Comparison of ENCODE assay signal across 24 cellular contexts in genomic region chr10:75632750-75633462, GRCh38.
DNase-seq lines count a peak whose midpoint lies in the region; ATAC-seq and TF ChIP-seq lines count a peak whose summit lies in the region.
"Had no signal": no experiment of that assay in that cellular context is flagged by ENCODE, and none has a peak within 500 bp of the region (broad histone marks: within the 10 kb centered on the region; RNA-seq: fewer than 3 reads in every experiment).

No MANE protein-coding gene starts in this region.

- peak overlapping the region in 1 of 2 experiments; percentile 74 for H2BK12ac ChIP-seq in mesenchymal stem cell (ENCODE audit: low read length in 2 of 2)

- no peak overlapping the region for H3K4ac ChIP-seq in mesenchymal stem cell (ENCODE audit: low read depth in 1 of 2, low read length in 2 of 2)

- ATAC-seq in aorta (ENCODE audit: low FRiP score): no peak
- ATAC-seq: left colon; stimulated activated effector memory CD8-positive, alpha-beta T cell treated with anti-CD3 and anti-CD28 coated beads, Interleukin-12 subunit alpha, Interleukin-12 subunit beta, amount 100 ng/mL, for 72 hours had no signal

- CTCF ChIA-PET in HEK293 (lab: Yijun Ruan, JAX): no interaction called here

- no peak overlapping the region for H2BK5ac ChIP-seq in mesenchymal stem cell (ENCODE audit: low read depth, low read length, poor library complexity, severe bottlenecking)

- H3K27me3 ChIP-seq in esophagus squamous epithelium (peaks cover 0 to 4% (median 0%) of the 10 kb centered on the region in 4 donors), mesenchymal stem cell (ENCODE audit: control insufficient read depth in 1 of 2, insufficient read depth in 1 of 2, low read length in 2 of 2) (peaks cover 0 to 9% of the 10 kb centered on the region in 2 experiments), HAP-1 (ENCODE audit: low read depth) (0 out of 2 replicates have a peak, but pooled peaks cover 2% of the 10 kb centered on the region), aorta (ENCODE audit: control insufficient read depth in 1 of 2, insufficient read depth in 2 of 2, low read length in 1 of 2) (no peaks in the 10 kb centered on the region)
- H3K27me3 ChIP-seq: MG63, neutrophil, tibial artery had no signal

- H3K4me1 ChIP-seq in HEK293 (ENCODE audit: control insufficient read depth, insufficient read depth, low read length) (0 out of 2 replicates have a peak, but pooled peaks cover 3% of the 10 kb centered on the region), esophagus squamous epithelium (peaks cover 0 to 15% (median 0%) of the 10 kb centered on the region in 3 donors), mesenchymal stem cell (ENCODE audit: control insufficient read depth, insufficient read depth, low read depth, low read length) (no peaks in the 10 kb centered on the region), HAP-1 (no peaks in the 10 kb centered on the region), aorta (ENCODE audit: control insufficient read depth in 1 of 2, insufficient read depth in 2 of 2, low read length in 2 of 2) (peaks cover 0 to 1% of the 10 kb centered on the region in 2 donors)
- H3K4me1 ChIP-seq: tibial artery had no signal

- H3K4me2 ChIP-seq in mesenchymal stem cell (ENCODE audit: low read length, poor library complexity, severe bottlenecking): no peak overlapping the region

- H3K36me3 ChIP-seq in HEK293 (ENCODE audit: control insufficient read depth in 2 of 2, insufficient read depth in 1 of 2, low read length in 2 of 2) (no peaks in the 10 kb centered on the region), esophagus squamous epithelium (no peaks in the 10 kb centered on the region), mesenchymal stem cell (ENCODE audit: control insufficient read depth in 1 of 2, insufficient read depth in 2 of 2, low read depth in 1 of 2, low read length in 2 of 2) (no peaks in the 10 kb centered on the region), HAP-1 (replicated peaks) (no peaks in the 10 kb centered on the region), aorta (ENCODE audit: control insufficient read depth in 1 of 2, insufficient read depth in 2 of 2, low read length in 1 of 2) (peaks cover 2 to 3% of the 10 kb centered on the region in 2 donors)
- H3K36me3 ChIP-seq: MG63, neutrophil, tibial artery had no signal

- H3K23ac ChIP-seq in mesenchymal stem cell (ENCODE audit: low read length in 2 of 2): no peak overlapping the region

- H3K4me3 ChIP-seq in AG10803 (ENCODE audit: low read length): no peak overlapping the region; the same call in 1 of the 2 replicates
- no peak overlapping the region for H3K4me3 ChIP-seq in HEK293 (ENCODE audit: low read depth, low read length)
- H3K4me3 ChIP-seq in esophagus squamous epithelium: no peak overlapping the region
- H3K4me3 ChIP-seq in mesenchymal stem cell (ENCODE audit: insufficient read depth in 1 of 2, low read depth in 1 of 2, low read length in 2 of 2): no peak overlapping the region
- no peak overlapping the region for H3K4me3 ChIP-seq in HAP-1
- H3K4me3 ChIP-seq in aorta (ENCODE audit: low read length in 2 of 2): no peak overlapping the region
- H3K4me3 ChIP-seq: MG63, tibial artery had no signal

- H3K9me3 ChIP-seq in HEK293 (ENCODE audit: control insufficient read depth, insufficient read depth, low read depth, low read length): no peaks in the 10 kb centered on the region
- no peaks in the 10 kb centered on the region for H3K9me3 ChIP-seq in esophagus squamous epithelium
- H3K9me3 ChIP-seq in mesenchymal stem cell (ENCODE audit: control insufficient read depth, low read length): no peaks in the 10 kb centered on the region
- no peaks in the 10 kb centered on the region for H3K9me3 ChIP-seq in HAP-1
- no peaks in the 10 kb centered on the region for H3K9me3 ChIP-seq in aorta (ENCODE audit: control insufficient read depth, low read length)
- H3K9me3 ChIP-seq: MG63, neutrophil, tibial artery had no signal

- intact Hi-C loops in esophagus squamous epithelium (cut with DNase I) (no loop called here), aorta (cut with DNase I) (no loop called here)

- peak; percentile 79 for DNase-seq in AG10803 (ENCODE audit: low read depth)
- DNase-seq in esophagus squamous epithelium (lab: John Stamatoyannopoulos, UW): no peak
- DNase-seq in mesenchymal stem cell: peak; percentile 36
- no peak for DNase-seq in amygdala (lab: John Stamatoyannopoulos, UW)
- no peak for DNase-seq in stimulated activated CD4-positive, alpha-beta T cell treated with anti-CD3 and anti-CD28 coated beads, Interleukin-4, amount 100 ng/mL, for 4 hours
- DNase-seq in HAP-1 (ENCODE audit: low spot score in 2 of 2): no peak
- DNase-seq in aorta: no peak
- DNase-seq: activated CD4-positive, alpha-beta T cell treated with anti-CD3 and anti-CD28 coated beads for 4 hours; CD4-positive, alpha-beta memory T cell; central memory CD4-positive, alpha-beta T cell; DMS79 treated with DMSO at 0.1 percent for 48 hours; effector memory CD4-positive, alpha-beta T cell; left colon; MG63; midbrain; NCI-H187 treated with DMSO at 0.1 percent for 48 hours; NCI-H510A; RPMI8226; stimulated activated CD4-positive, alpha-beta T cell treated with anti-CD3 and anti-CD28 coated beads, Interleukin-15, amount 100 ng/mL, for 24 hours; SW 1271; tibial artery had no signal

- no peak overlapping the region for H2BK15ac ChIP-seq in mesenchymal stem cell (ENCODE audit: low read depth, poor library complexity, severe bottlenecking)

- no peaks in the 10 kb centered on the region for H3K79me1 ChIP-seq in mesenchymal stem cell (replicated peaks; ENCODE audit: low read length, poor library complexity, severe bottlenecking)

- no peak overlapping the region for H2BK120ac ChIP-seq in mesenchymal stem cell (ENCODE audit: low read depth, low read length)

- H4K8ac ChIP-seq in mesenchymal stem cell (ENCODE audit: low read length): no peak overlapping the region

- H3K27ac ChIP-seq in HEK293 (ENCODE audit: extremely low read depth, low read depth, low read length) (no peak overlapping the region), esophagus squamous epithelium (peak overlapping the region in 3 of 4 donors; percentile 42 to 82 (median 77)), mesenchymal stem cell (ENCODE audit: low read length, poor library complexity, severe bottlenecking) (no peak overlapping the region), aorta (ENCODE audit: low read depth in 1 of 2, low read length in 2 of 2) (peak overlapping the region in 1 of 2 donors; percentile 40)
- H3K27ac ChIP-seq: neutrophil, tibial artery had no signal

- POLR2A ChIA-PET in HEK293 (lab: Yijun Ruan, JAX): no interaction called here

- H4K91ac ChIP-seq in mesenchymal stem cell (ENCODE audit: low read length): no peak overlapping the region

- no peak for TF ChIP-seq POLR2A in esophagus squamous epithelium (IDR thresholded peaks at IDR 0.05)

- no peak for TF ChIP-seq CTCF in AG10803 (conservative IDR thresholded peaks at IDR 0.05; ENCODE audit: low read length)
- TF ChIP-seq CTCF in HEK293 (tag by site-specific recombination; IDR thresholded peaks at IDR 0.05): no peak
- no peak for TF ChIP-seq CTCF in esophagus squamous epithelium (IDR thresholded peaks at IDR 0.05)

- no peak overlapping the region for H2AK5ac ChIP-seq in mesenchymal stem cell (ENCODE audit: low read length, severe bottlenecking)

- H3K18ac ChIP-seq in mesenchymal stem cell (ENCODE audit: low read depth in 1 of 2, low read length in 2 of 2): no peak overlapping the region

- WGBS in esophagus squamous epithelium, 2 donors: 56 to 78% methylated on average over 7 to 8 of the region's 8 CpGs
- 49% methylated on average over 8 of the region's 8 CpGs for WGBS in mesenchymal stem cell
- WGBS in aorta, 2 donors: 67 to 69% methylated on average over 8 of the region's 8 CpGs

- no peak overlapping the region for H3K14ac ChIP-seq in mesenchymal stem cell (ENCODE audit: low read length in 2 of 2)

- H3K9ac ChIP-seq in mesenchymal stem cell (ENCODE audit: low read length): peak overlapping the region; percentile 48

- in situ Hi-C loops in HAP-1 (cut with MboI; ENCODE audit: low sequenced_read_pairs): no loop called here

- H2AFZ ChIP-seq in mesenchymal stem cell (ENCODE audit: low read depth, low read length): no peak overlapping the region

TF ChIP-seq in HEK293, 187 proteins besides CTCF, POLR2A, EP300 and RAD21 (continues in another document):
- TF ChIP-seq PRDM6 (tag by site-specific recombination; IDR thresholded peaks at IDR 0.05) (no peak), INSM2 (tag by site-specific recombination; IDR thresholded peaks at IDR 0.05) (no peak), HOXC10 (CRISPR knock-in tag; IDR thresholded peaks at IDR 0.05) (no peak), WT1 (tag by site-specific recombination; IDR thresholded peaks at IDR 0.05) (0 out of 2 replicates have a peak, but pooled peaks have one; percentile 48), ZNF184 (tag by site-specific recombination; IDR thresholded peaks at IDR 0.05) (no peak), GLIS1 (tag by site-specific recombination; IDR thresholded peaks at IDR 0.05) (no peak), EGR2 (tag by site-specific recombination; IDR thresholded peaks at IDR 0.05; ENCODE audit: low read depth) (no peak), ZNF274 (IDR thresholded peaks at IDR 0.05; ENCODE audit: low read length) (no peak), ZNF274 (tag by site-specific recombination; IDR thresholded peaks at IDR 0.05; ENCODE audit: borderline replicate concordance) (no peak)

Comparison
In these comparisons a context has a peak if more than half of its experiments do, and no peak if none do; other contexts are left out.
1. DNase-seq: peak in AG10803 (single experiment) and mesenchymal stem cell (single experiment); none in esophagus squamous epithelium (single experiment), amygdala (0 of 56), stimulated activated CD4-positive, alpha-beta T cell treated with anti-CD3 and anti-CD28 coated beads, Interleukin-4, amount 100 ng/mL, for 4 hours (0 of 2), HAP-1 (0 of 2) and aorta (0 of 2).
2. H3K27ac ChIP-seq: peak in esophagus squamous epithelium (3 of 4); none in HEK293 (single experiment) and mesenchymal stem cell (single experiment).